Comparison of ENCODE assay signal across 10 cellular contexts in genomic region chr2:55120634-55121359, GRCh38.
DNase-seq lines count a peak whose midpoint lies in the region; ATAC-seq and TF ChIP-seq lines count a peak whose summit lies in the region.
"Had no signal": no experiment of that assay in that cellular context is flagged by ENCODE, and none has a peak within 500 bp of the region (broad histone marks: within the 10 kb centered on the region; RNA-seq: fewer than 3 reads in every experiment).

No MANE protein-coding gene starts in this region.

- H3K36me3 ChIP-seq in thoracic aorta = no peaks in the 10 kb centered on the region

- ATAC-seq in thoracic aorta (ENCODE audit: insufficient number of reproducible peaks, low FRiP score, low read depth) (no peak), GM18505 (IDR thresholded peaks at IDR 0.05; ENCODE audit: unreplicated experiment) (no peak), HG02938 (IDR thresholded peaks at IDR 0.05; ENCODE audit: unreplicated experiment) (no peak)

- H3K4me3 ChIP-seq in thoracic aorta = peak overlapping the region; percentile 17

- H3K4me1 ChIP-seq in thoracic aorta (ENCODE audit: control insufficient read depth in 1 of 2, low read depth in 2 of 2) = peaks cover 3 to 33% of the 10 kb centered on the region in 2 donors

- TF ChIP-seq POLR2A in GM18505 (IDR thresholded peaks at IDR 0.05; ENCODE audit: borderline replicate concordance, extremely low read depth, insufficient read depth, insufficient read length) = no peak

- H3K27ac ChIP-seq in layer of hippocampus (ENCODE audit: low read depth, low read length) (peak overlapping the region; percentile 90), thoracic aorta (peak overlapping the region; percentile 38 to 70)
- H3K27ac ChIP-seq: VCaP had no signal

- no peak for TF ChIP-seq CTCF in thoracic aorta (IDR thresholded peaks at IDR 0.05)

- DNase-seq in Kasumi-1 (lab: John Stamatoyannopoulos, UW) (peak; percentile 49 to 67), amygdala (lab: John Stamatoyannopoulos, UW) (peak in 51 of 56 donors; percentile 13 to 87 (median 64)), thoracic aorta (ENCODE audit: low spot score) (no peak), NCI-H1092 (lab: John Stamatoyannopoulos, UW) (no peak), NCI-H1105 treated with DMSO at 0.1 percent for 48 hours (lab: John Stamatoyannopoulos, UW) (no peak)
- DNase-seq: stimulated activated naive B cell treated with anti-CD40 and anti-IgM and Interleukin-4, amounts not matched to agents 10 μg/mL and 1 μg/mL and 100 μg/mL, for 72 hours had no signal

- H3K27me3 ChIP-seq in layer of hippocampus (ENCODE audit: control insufficient read depth, insufficient read depth, low read length) (no peaks in the 10 kb centered on the region), thoracic aorta (replicated peaks; ENCODE audit: insufficient read depth) (no peaks in the 10 kb centered on the region)

- H3K9me3 ChIP-seq in thoracic aorta = no peaks in the 10 kb centered on the region

Comparison
In these comparisons a context has a peak if more than half of its experiments do, and no peak if none do; other contexts are left out.
1. DNase-seq: peak in Kasumi-1 (2 of 2) and amygdala (51 of 56); none in thoracic aorta (single experiment), NCI-H1092 (single experiment) and NCI-H1105 treated with DMSO at 0.1 percent for 48 hours (single experiment).